ENCODE assay signal across 26 cellular contexts in genomic region chr1:183936791-183937190, GRCh38.
"Had no signal": no experiment of that assay in that cellular context is flagged by ENCODE, and none has a peak within 500 bp of the region (broad histone marks: within the 10 kb centered on the region; RNA-seq: fewer than 3 reads in every experiment).

No MANE protein-coding gene starts in this region.

- DNase-seq: activated CD4-positive, alpha-beta memory T cell treated with anti-CD3 and anti-CD28 coated beads for 36 hours; activated CD4-positive, alpha-beta T cell treated with anti-CD3 and anti-CD28 coated beads, Interleukin-2, amount 10 ng/mL, durations not matched to agents 7 days and 5 days; activated CD4-positive, CD25-positive, alpha-beta regulatory T cell; activated CD8-positive, alpha-beta memory T cell treated with anti-CD3 and anti-CD28 coated beads for 24 hours; activated effector memory CD4-positive, alpha-beta T cell treated with anti-CD3 and anti-CD28 coated beads, Interleukin-2, amount 50 U/mL, for 16 hours; activated naive CD4-positive, alpha-beta T cell treated with Interleukin-2 at 50 U/mL for 16 hours; activated naive CD8-positive, alpha-beta T cell treated with anti-CD3 and anti-CD28 coated beads, Interleukin-2, amount 50 U/mL, for 24 hours; activated T-cell treated with anti-CD3 and anti-CD28 coated beads, Interleukin-2, amount 50 U/mL, for 4 hours; amniotic stem cell; Karpas-422; NCI-H1105 treated with DMSO at 0.1 percent for 48 hours; NCI-H1436 treated with DMSO at 0.1 percent for 48 hours; NCI-H187; NCI-H2081; NCI-H510A treated with DMSO at 0.1 percent for 48 hours; NCI-H69; NK-92 treated with Interleukin-12 subunit alpha and Interleukin-12 subunit beta, amount 100 ng/mL, for 24 hours; OCI-M1; RPMI8226; T-helper 1 cell had no signal

- H3K27ac ChIP-seq: SK-N-MC, VCaP had no signal

- ATAC-seq: activated naive CD4-positive, alpha-beta T cell treated with anti-CD3 and anti-CD28 coated beads, Interleukin-2, amount 50 U/mL, for 72 hours; activated naive CD8-positive, alpha-beta T cell treated with anti-CD3 and anti-CD28 coated beads, Interleukin-2, amount 50 U/mL, for 24 hours; activated T-cell treated with anti-CD3 and anti-CD28 coated beads, Interleukin-2, amount 50 U/mL, for 4 hours; Panc1; Right ventricle myocardium inferior had no signal

- H3K36me3 Mint-ChIP-seq: activated CD4-positive, alpha-beta memory T cell treated with anti-CD3 and anti-CD28 coated beads for 36 hours; activated naive CD4-positive, alpha-beta T cell treated with anti-CD3 and anti-CD28 coated beads, Interleukin-2, amount 50 U/mL, for 72 hours had no signal

- H3K4me3 Mint-ChIP-seq: activated CD4-positive, alpha-beta memory T cell treated with anti-CD3 and anti-CD28 coated beads for 36 hours; activated CD4-positive, alpha-beta T cell treated with anti-CD3 and anti-CD28 coated beads, Interleukin-2, amount 10 ng/mL, durations not matched to agents 7 days and 5 days; activated naive CD8-positive, alpha-beta T cell treated with anti-CD3 and anti-CD28 coated beads, Interleukin-2, amount 50 U/mL, for 24 hours; activated T-cell treated with anti-CD3 and anti-CD28 coated beads, Interleukin-2, amount 50 U/mL, for 4 hours; brain had no signal

- H3K27ac Mint-ChIP-seq: activated CD4-positive, alpha-beta memory T cell treated with anti-CD3 and anti-CD28 coated beads for 36 hours; activated CD4-positive, alpha-beta T cell treated with anti-CD3 and anti-CD28 coated beads, Interleukin-2, amount 10 ng/mL, durations not matched to agents 7 days and 5 days; activated naive CD4-positive, alpha-beta T cell treated with anti-CD3 and anti-CD28 coated beads, Interleukin-2, amount 50 U/mL, for 72 hours; activated naive CD8-positive, alpha-beta T cell treated with anti-CD3 and anti-CD28 coated beads, Interleukin-2, amount 50 U/mL, for 24 hours had no signal

- H3K9me3 Mint-ChIP-seq: activated CD4-positive, alpha-beta memory T cell treated with anti-CD3 and anti-CD28 coated beads for 36 hours; activated CD4-positive, alpha-beta T cell treated with anti-CD3 and anti-CD28 coated beads, Interleukin-2, amount 10 ng/mL, durations not matched to agents 7 days and 5 days; activated naive CD4-positive, alpha-beta T cell treated with anti-CD3 and anti-CD28 coated beads, Interleukin-2, amount 50 U/mL, for 72 hours; activated naive CD8-positive, alpha-beta T cell treated with anti-CD3 and anti-CD28 coated beads, Interleukin-2, amount 50 U/mL, for 24 hours; activated T-cell treated with anti-CD3 and anti-CD28 coated beads, Interleukin-2, amount 50 U/mL, for 4 hours; brain had no signal

- H3K27me3 Mint-ChIP-seq: activated CD4-positive, alpha-beta memory T cell treated with anti-CD3 and anti-CD28 coated beads for 36 hours; activated naive CD8-positive, alpha-beta T cell treated with anti-CD3 and anti-CD28 coated beads, Interleukin-2, amount 50 U/mL, for 24 hours had no signal

- H3K4me3 ChIP-seq: SK-N-MC had no signal
